In genomic region chr1:18217398-18218043, GRCh38 we compare ENCODE assay signal across 8 cellular contexts.
DNase-seq lines count a peak whose midpoint lies in the region; ATAC-seq, FAIRE-seq and TF ChIP-seq lines count a peak whose summit lies in the region.

No MANE protein-coding gene starts in this region.

- no peaks in the 10 kb centered on the region for H3K36me3 Mint-ChIP-seq in activated CD8-positive, alpha-beta memory T cell treated with anti-CD3 and anti-CD28 coated beads, Interleukin-2, amount 10 ng/mL, durations not matched to agents 7 days and 5 days
- no peaks in the 10 kb centered on the region for H3K36me3 Mint-ChIP-seq in natural killer cell

- H3K27ac Mint-ChIP-seq in activated CD8-positive, alpha-beta memory T cell treated with anti-CD3 and anti-CD28 coated beads, Interleukin-2, amount 10 ng/mL, durations not matched to agents 7 days and 5 days: no peak overlapping the region
- H3K27ac Mint-ChIP-seq in natural killer cell: no peak overlapping the region

- no peaks in the 10 kb centered on the region for H3K27me3 Mint-ChIP-seq in activated CD8-positive, alpha-beta memory T cell treated with anti-CD3 and anti-CD28 coated beads, Interleukin-2, amount 10 ng/mL, durations not matched to agents 7 days and 5 days
- peaks cover 17 to 23% of the 10 kb centered on the region in 2 donors for H3K27me3 Mint-ChIP-seq in natural killer cell (ENCODE audit: low read depth in 2 of 2)

- H3K27ac ChIP-seq in iPS DF 6.9 (ENCODE audit: low read length) (no peak overlapping the region), right cardiac atrium (ENCODE audit: low read length) (no peak overlapping the region)

- peaks cover 2% of the 10 kb centered on the region for H3K9me3 Mint-ChIP-seq in activated CD8-positive, alpha-beta memory T cell treated with anti-CD3 and anti-CD28 coated beads, Interleukin-2, amount 10 ng/mL, durations not matched to agents 7 days and 5 days (ENCODE audit: low read depth)
- peaks cover 3% of the 10 kb centered on the region in 2 donors for H3K9me3 Mint-ChIP-seq in natural killer cell

- H3K9me3 ChIP-seq in iPS DF 6.9 (ENCODE audit: control insufficient read depth, insufficient read depth, low read length) (no peaks in the 10 kb centered on the region), right cardiac atrium (ENCODE audit: control insufficient read depth, low read length) (no peaks in the 10 kb centered on the region)

- intact Hi-C loops in right cardiac atrium (cut with DNase I) (no loop called here), natural killer cell (cut with micrococcal nuclease) (no loop called here)

- H3K4me1 ChIP-seq in iPS DF 6.9 (ENCODE audit: control insufficient read depth, insufficient read depth, low read length) (no peaks in the 10 kb centered on the region), right cardiac atrium (ENCODE audit: control insufficient read depth, insufficient read depth, low read length) (no peaks in the 10 kb centered on the region)

- peak; percentile 47 for FAIRE-seq in GM18507 (lab: Jason Lieb, UNC)

- TF ChIP-seq CTCF in natural killer cell (IDR thresholded peaks at IDR 0.05): no peak

- H3K36me3 ChIP-seq in iPS DF 6.9 (ENCODE audit: control insufficient read depth, insufficient read depth, low read length): no peaks in the 10 kb centered on the region

- no peak overlapping the region for H3K4me3 Mint-ChIP-seq in activated CD8-positive, alpha-beta memory T cell treated with anti-CD3 and anti-CD28 coated beads, Interleukin-2, amount 10 ng/mL, durations not matched to agents 7 days and 5 days
- H3K4me3 Mint-ChIP-seq in natural killer cell: no peak overlapping the region

- CTCF ChIA-PET in activated CD8-positive, alpha-beta memory T cell treated with anti-CD3 and anti-CD28 coated beads, Interleukin-2, amount 10 ng/mL, durations not matched to agents 7 days and 5 days (lab: Charles Lee): no interaction called here

- no peak overlapping the region for H3K4me3 ChIP-seq in iPS DF 6.9 (ENCODE audit: low read length)
- H3K4me3 ChIP-seq in right cardiac atrium (ENCODE audit: low read length): no peak overlapping the region

- H3K4me1 Mint-ChIP-seq in activated CD8-positive, alpha-beta memory T cell treated with anti-CD3 and anti-CD28 coated beads, Interleukin-2, amount 10 ng/mL, durations not matched to agents 7 days and 5 days: no peaks in the 10 kb centered on the region
- no peaks in the 10 kb centered on the region for H3K4me1 Mint-ChIP-seq in natural killer cell

- H3K27me3 ChIP-seq in iPS DF 6.9 (ENCODE audit: control insufficient read depth, insufficient read depth, low read length) (no peaks in the 10 kb centered on the region), right cardiac atrium (ENCODE audit: control insufficient read depth, insufficient read depth) (no peaks in the 10 kb centered on the region)

- WGBS in iPS DF 6.9 (ENCODE audit: insufficient coverage, insufficient read length): no CpG with 5 or more reads among the region's 4 CpGs
- 63% methylated on average over 4 of the region's 4 CpGs for WGBS in right cardiac atrium

- ATAC-seq in activated CD8-positive, alpha-beta memory T cell treated with anti-CD3 and anti-CD28 coated beads, Interleukin-2, amount 10 ng/mL, durations not matched to agents 7 days and 5 days: no peak
- ATAC-seq in right cardiac atrium (no peak), natural killer cell (no peak)

- peak; percentile 33 for DNase-seq in CMK (ENCODE audit: low read depth)
- no peak for DNase-seq in GM18507 (ENCODE audit: extremely low spot score, insufficient read length, low read depth)
- peak; percentile 41 for DNase-seq in RKO (ENCODE audit: low spot score)
- peak; percentile 43 for DNase-seq in iPS DF 6.9 (ENCODE audit: low read depth, low spot score)
- DNase-seq in activated CD8-positive, alpha-beta memory T cell treated with anti-CD3 and anti-CD28 coated beads, Interleukin-2, amount 10 ng/mL, durations not matched to agents 7 days and 5 days: no peak
- DNase-seq in mesenteric fat pad (ENCODE audit: low spot score): no peak
- DNase-seq in right cardiac atrium: no peak
- no peak for DNase-seq in natural killer cell

Comparison
In these comparisons a context has a peak if more than half of its experiments do, and no peak if none do; other contexts are left out.
1. DNase-seq: peak in CMK (single experiment), RKO (single experiment) and iPS DF 6.9 (single experiment); none in GM18507 (single experiment), activated CD8-positive, alpha-beta memory T cell treated with anti-CD3 and anti-CD28 coated beads, Interleukin-2, amount 10 ng/mL, durations not matched to agents 7 days and 5 days (single experiment), mesenteric fat pad (single experiment), right cardiac atrium (0 of 3) and natural killer cell (single experiment).